ENCODE assay signal across 8 cellular contexts in genomic region chr7:151245360-151246160, GRCh38. TPM values are rescaled to one million over a fixed set of nuclear protein-coding genes. Genes with fewer than 3 reads are reported as not detected.
DNase-seq lines count a peak whose midpoint lies in the region; ATAC-seq and TF ChIP-seq lines count a peak whose summit lies in the region.

No MANE protein-coding gene starts in this region.

- peaks cover 9% of the 10 kb centered on the region for H3K36me3 ChIP-seq in BJ (ENCODE audit: control insufficient read depth, insufficient read depth, low read length)

- no peaks in the 10 kb centered on the region for H3K9me3 Mint-ChIP-seq in activated naive CD8-positive, alpha-beta T cell treated with anti-CD3 and anti-CD28 coated beads, Interleukin-2, amount 50 U/mL, for 24 hours

- peak overlapping the region; percentile 32; the same call in 1 of the 2 replicates for H3K4me3 ChIP-seq in BJ (ENCODE audit: low read depth, low read length)
- H3K4me3 ChIP-seq in iPS-11a (ENCODE audit: low read depth, low read length) = peak overlapping the region; percentile 27

- ATAC-seq in GM21576 (IDR thresholded peaks at IDR 0.05; ENCODE audit: unreplicated experiment) = peak; percentile 40
- ATAC-seq in activated naive CD8-positive, alpha-beta T cell treated with anti-CD3 and anti-CD28 coated beads, Interleukin-2, amount 50 U/mL, for 24 hours = peak; percentile 64

- no peaks in the 10 kb centered on the region for H3K36me3 Mint-ChIP-seq in activated naive CD8-positive, alpha-beta T cell treated with anti-CD3 and anti-CD28 coated beads, Interleukin-2, amount 50 U/mL, for 24 hours (ENCODE audit: low read depth)

- no peaks in the 10 kb centered on the region for H3K27me3 ChIP-seq in BJ (ENCODE audit: control insufficient read depth, insufficient read depth, low read length)

- POLR2A ChIA-PET in BJ (lab: Charles Lee) = no interaction called here

- H3K27me3 Mint-ChIP-seq in activated naive CD8-positive, alpha-beta T cell treated with anti-CD3 and anti-CD28 coated beads, Interleukin-2, amount 50 U/mL, for 24 hours = peaks cover 33% of the 10 kb centered on the region

- peak overlapping the region; percentile 26 for H3K4me3 Mint-ChIP-seq in activated naive CD8-positive, alpha-beta T cell treated with anti-CD3 and anti-CD28 coated beads, Interleukin-2, amount 50 U/mL, for 24 hours

- H3K4me1 Mint-ChIP-seq in activated naive CD8-positive, alpha-beta T cell treated with anti-CD3 and anti-CD28 coated beads, Interleukin-2, amount 50 U/mL, for 24 hours = peaks cover 44% of the 10 kb centered on the region

- H3K27ac Mint-ChIP-seq in activated naive CD8-positive, alpha-beta T cell treated with anti-CD3 and anti-CD28 coated beads, Interleukin-2, amount 50 U/mL, for 24 hours = no peak overlapping the region

- TF ChIP-seq CTCF in BJ (IDR thresholded peaks at IDR 0.05; ENCODE audit: insufficient read depth, low read depth, low read length) = peak; percentile 65

- CTCF ChIA-PET in BJ (lab: Yijun Ruan, JAX) = interaction anchor here (0.8 to 3.2 kb wide), 9 partner anchors 9 to 121 kb away, joined by 3 to 15 read pairs (median 6); partner anchors contain the start of genes ABCF2 and CHPF2

- DNase-seq in BJ (ENCODE audit: low read depth) = no peak
- DNase-seq in SK-N-DZ (ENCODE audit: low spot score) = peak; percentile 48
- DNase-seq in activated naive CD8-positive, alpha-beta T cell treated with anti-CD3 and anti-CD28 coated beads, Interleukin-2, amount 50 U/mL, for 24 hours = peak; percentile 73
- DNase-seq in stimulated activated CD4-positive, alpha-beta T cell treated with anti-CD3 and anti-CD28 coated beads, Interleukin-2, amount 100 ng/mL, for 24 hours = peak; percentile 68 to 74
- no peak for DNase-seq in NCI-H187 (lab: John Stamatoyannopoulos, UW)
- DNase-seq in dedifferentiated amniotic fluid mesenchymal stem cell (ENCODE audit: extremely low spot score) = no peak

RNA-seq across cellular contexts. Expression of gene SMARCD3, which starts 2.9 kb away (rescaled TPM):
- 37.7 and 46.6 TPM in 2 replicates for polyA plus RNA-seq in BJ (2011; rRNA removed)
- 13.9 and 31.0 TPM in 2 replicates for polyA minus RNA-seq in BJ (2011; rRNA and poly(A)+ RNA removed)
- 4.1 and 7.2 TPM in 2 replicates for polyA plus RNA-seq in SK-N-DZ (2014; cell fraction: cytosol; rRNA removed)
- 26.6 and 29.5 TPM in 2 replicates for polyA plus RNA-seq in SK-N-DZ (2014; cell fraction: nucleus; rRNA removed)

RNA-seq across cellular contexts. Expression of gene CHPF2, which starts 13.3 kb away (rescaled TPM):
- 26.1 and 42.6 TPM in 2 replicates for polyA plus RNA-seq in BJ (2011; rRNA removed)
- polyA minus RNA-seq in BJ (2011; rRNA and poly(A)+ RNA removed) = 41.1 and 43.3 TPM in 2 replicates
- polyA plus RNA-seq in SK-N-DZ (2014; cell fraction: cytosol; rRNA removed) = 13.0 and 13.8 TPM in 2 replicates
- 31.6 and 43.8 TPM in 2 replicates for polyA plus RNA-seq in SK-N-DZ (2014; cell fraction: nucleus; rRNA removed)

RNA-seq across cellular contexts. Expression of gene ABCF2, which starts 18.6 kb away (rescaled TPM):
- 44.2 and 62.5 TPM in 2 replicates for polyA plus RNA-seq in BJ (2011; rRNA removed)
- polyA minus RNA-seq in BJ (2011; rRNA and poly(A)+ RNA removed) = 27.5 and 43.8 TPM in 2 replicates
- polyA plus RNA-seq in SK-N-DZ (2014; cell fraction: cytosol; rRNA removed) = 47.9 and 53.6 TPM in 2 replicates
- polyA plus RNA-seq in SK-N-DZ (2014; cell fraction: nucleus; rRNA removed) = 26.4 and 29.3 TPM in 2 replicates

RNA-seq across cellular contexts. Expression of gene H2BK1, which starts 35.3 kb away (rescaled TPM):
- polyA plus RNA-seq in BJ (2011; rRNA removed) = not detected in 2 replicates
- polyA minus RNA-seq in BJ (2011; rRNA and poly(A)+ RNA removed) = not detected in 2 replicates
- polyA plus RNA-seq in SK-N-DZ (2014; cell fraction: cytosol; rRNA removed) = not detected in 2 replicates
- polyA plus RNA-seq in SK-N-DZ (2014; cell fraction: nucleus; rRNA removed) = not detected in 2 replicates

RNA-seq across cellular contexts. Expression of gene ASB10, which starts 58.5 kb away (rescaled TPM):
- not detected in 2 replicates for polyA plus RNA-seq in BJ (2011; rRNA removed)
- polyA minus RNA-seq in BJ (2011; rRNA and poly(A)+ RNA removed) = not detected in 2 replicates
- 0.74 and 1.2 TPM in 2 replicates for polyA plus RNA-seq in SK-N-DZ (2014; cell fraction: cytosol; rRNA removed)
- 0.27 and 0.70 TPM in 2 replicates for polyA plus RNA-seq in SK-N-DZ (2014; cell fraction: nucleus; rRNA removed)

Comparison
In these comparisons a context has a peak if more than half of its experiments do, and no peak if none do; other contexts are left out.
1. DNase-seq: peak in SK-N-DZ (single experiment), activated naive CD8-positive, alpha-beta T cell treated with anti-CD3 and anti-CD28 coated beads, Interleukin-2, amount 50 U/mL, for 24 hours (single experiment) and stimulated activated CD4-positive, alpha-beta T cell treated with anti-CD3 and anti-CD28 coated beads, Interleukin-2, amount 100 ng/mL, for 24 hours (2 of 2); none in BJ (single experiment), NCI-H187 (0 of 2) and dedifferentiated amniotic fluid mesenchymal stem cell (single experiment).